ENCODE assay signal across 1 cellular context in the genomic region with DNA sequence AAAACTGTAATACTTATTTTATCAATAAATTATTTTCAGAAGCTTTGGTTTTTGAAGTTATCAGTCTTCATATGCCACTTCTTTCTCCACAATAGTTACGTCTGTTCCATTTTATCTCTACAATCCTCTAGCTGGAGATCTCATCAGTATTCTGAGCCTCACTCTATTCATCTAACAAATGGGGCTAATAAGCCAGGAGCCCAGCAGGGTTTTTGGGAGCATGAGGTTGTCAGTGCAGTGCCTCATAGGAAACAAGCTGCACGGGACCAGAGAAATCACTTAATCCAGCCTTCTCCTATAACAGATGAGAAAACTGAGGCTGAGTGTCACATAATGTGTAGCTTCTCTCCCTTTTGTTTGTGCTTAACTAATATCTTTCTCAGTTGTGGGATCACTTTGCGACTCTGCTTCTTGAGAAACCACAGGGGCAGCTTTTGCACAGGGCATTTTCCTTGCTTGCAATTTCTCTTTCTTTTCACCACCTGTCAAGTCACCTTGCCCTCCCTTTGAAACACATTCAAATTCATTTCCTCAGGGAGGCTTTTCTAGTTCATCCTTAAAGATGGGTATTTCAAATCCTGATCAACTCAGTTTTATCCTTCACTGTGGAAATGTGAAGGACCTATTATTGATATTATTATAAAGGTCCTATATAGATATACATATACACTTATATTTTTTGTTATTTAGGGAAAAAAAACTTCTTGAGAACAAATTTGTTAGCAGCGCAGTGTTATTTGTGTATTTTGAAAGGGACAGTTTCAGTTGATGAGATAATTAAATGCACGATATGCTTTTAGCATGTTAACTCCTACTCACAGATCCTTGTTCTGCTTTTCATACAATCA.
TF ChIP-seq lines count a peak whose summit lies in the region.

No MANE protein-coding gene starts in this region.

TF ChIP-seq in GM12878, 131 proteins besides CTCF, POLR2A, EP300 and RAD21 (continued from another document and continues in another):
- TF ChIP-seq, protein P1, sequence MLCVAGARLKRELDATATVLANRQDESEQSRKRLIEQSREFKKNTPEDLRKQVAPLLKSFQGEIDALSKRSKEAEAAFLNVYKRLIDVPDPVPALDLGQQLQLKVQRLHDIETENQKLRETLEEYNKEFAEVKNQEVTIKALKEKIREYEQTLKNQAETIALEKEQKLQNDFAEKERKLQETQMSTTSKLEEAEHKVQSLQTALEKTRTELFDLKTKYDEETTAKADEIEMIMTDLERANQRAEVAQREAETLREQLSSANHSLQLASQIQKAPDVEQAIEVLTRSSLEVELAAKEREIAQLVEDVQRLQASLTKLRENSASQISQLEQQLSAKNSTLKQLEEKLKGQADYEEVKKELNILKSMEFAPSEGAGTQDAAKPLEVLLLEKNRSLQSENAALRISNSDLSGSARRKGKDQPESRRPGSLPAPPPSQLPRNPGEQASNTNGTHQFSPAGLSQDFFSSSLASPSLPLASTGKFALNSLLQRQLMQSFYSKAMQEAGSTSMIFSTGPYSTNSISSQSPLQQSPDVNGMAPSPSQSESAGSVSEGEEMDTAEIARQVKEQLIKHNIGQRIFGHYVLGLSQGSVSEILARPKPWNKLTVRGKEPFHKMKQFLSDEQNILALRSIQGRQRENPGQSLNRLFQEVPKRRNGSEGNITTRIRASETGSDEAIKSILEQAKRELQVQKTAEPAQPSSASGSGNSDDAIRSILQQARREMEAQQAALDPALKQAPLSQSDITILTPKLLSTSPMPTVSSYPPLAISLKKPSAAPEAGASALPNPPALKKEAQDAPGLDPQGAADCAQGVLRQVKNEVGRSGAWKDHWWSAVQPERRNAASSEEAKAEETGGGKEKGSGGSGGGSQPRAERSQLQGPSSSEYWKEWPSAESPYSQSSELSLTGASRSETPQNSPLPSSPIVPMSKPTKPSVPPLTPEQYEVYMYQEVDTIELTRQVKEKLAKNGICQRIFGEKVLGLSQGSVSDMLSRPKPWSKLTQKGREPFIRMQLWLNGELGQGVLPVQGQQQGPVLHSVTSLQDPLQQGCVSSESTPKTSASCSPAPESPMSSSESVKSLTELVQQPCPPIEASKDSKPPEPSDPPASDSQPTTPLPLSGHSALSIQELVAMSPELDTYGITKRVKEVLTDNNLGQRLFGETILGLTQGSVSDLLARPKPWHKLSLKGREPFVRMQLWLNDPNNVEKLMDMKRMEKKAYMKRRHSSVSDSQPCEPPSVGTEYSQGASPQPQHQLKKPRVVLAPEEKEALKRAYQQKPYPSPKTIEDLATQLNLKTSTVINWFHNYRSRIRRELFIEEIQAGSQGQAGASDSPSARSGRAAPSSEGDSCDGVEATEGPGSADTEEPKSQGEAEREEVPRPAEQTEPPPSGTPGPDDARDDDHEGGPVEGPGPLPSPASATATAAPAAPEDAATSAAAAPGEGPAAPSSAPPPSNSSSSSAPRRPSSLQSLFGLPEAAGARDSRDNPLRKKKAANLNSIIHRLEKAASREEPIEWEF (IDR thresholded peaks at IDR 0.05; ENCODE audit: insufficient replicate concordance, low read depth, low read length), result peak; percentile 78
- TF ChIP-seq SIN3A (IDR thresholded peaks at IDR 0.05; ENCODE audit: low read depth, low read length), result no peak
- TF ChIP-seq MTA3 (IDR thresholded peaks at IDR 0.05; ENCODE audit: borderline replicate concordance, low read length), result no peak
- peak; percentile 13; the same call in 1 of the 2 replicates for TF ChIP-seq ZNF384 (IDR thresholded peaks at IDR 0.05; ENCODE audit: borderline replicate concordance, low read depth, low read length)
- TF ChIP-seq NFYA (IDR thresholded peaks at IDR 0.05; ENCODE audit: borderline replicate concordance, low read depth, low read length), result no peak
- TF ChIP-seq, protein P2, sequence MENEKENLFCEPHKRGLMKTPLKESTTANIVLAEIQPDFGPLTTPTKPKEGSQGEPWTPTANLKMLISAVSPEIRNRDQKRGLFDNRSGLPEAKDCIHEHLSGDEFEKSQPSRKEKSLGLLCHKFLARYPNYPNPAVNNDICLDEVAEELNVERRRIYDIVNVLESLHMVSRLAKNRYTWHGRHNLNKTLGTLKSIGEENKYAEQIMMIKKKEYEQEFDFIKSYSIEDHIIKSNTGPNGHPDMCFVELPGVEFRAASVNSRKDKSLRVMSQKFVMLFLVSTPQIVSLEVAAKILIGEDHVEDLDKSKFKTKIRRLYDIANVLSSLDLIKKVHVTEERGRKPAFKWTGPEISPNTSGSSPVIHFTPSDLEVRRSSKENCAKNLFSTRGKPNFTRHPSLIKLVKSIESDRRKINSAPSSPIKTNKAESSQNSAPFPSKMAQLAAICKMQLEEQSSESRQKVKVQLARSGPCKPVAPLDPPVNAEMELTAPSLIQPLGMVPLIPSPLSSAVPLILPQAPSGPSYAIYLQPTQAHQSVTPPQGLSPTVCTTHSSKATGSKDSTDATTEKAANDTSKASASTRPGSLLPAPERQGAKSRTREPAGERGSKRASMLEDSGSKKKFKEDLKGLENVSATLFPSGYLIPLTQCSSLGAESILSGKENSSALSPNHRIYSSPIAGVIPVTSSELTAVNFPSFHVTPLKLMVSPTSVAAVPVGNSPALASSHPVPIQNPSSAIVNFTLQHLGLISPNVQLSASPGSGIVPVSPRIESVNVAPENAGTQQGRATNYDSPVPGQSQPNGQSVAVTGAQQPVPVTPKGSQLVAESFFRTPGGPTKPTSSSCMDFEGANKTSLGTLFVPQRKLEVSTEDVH (IDR thresholded peaks at IDR 0.05; ENCODE audit: low read depth, partially characterized antibody), result no peak
- TF ChIP-seq FOXM1 (IDR thresholded peaks at IDR 0.05; ENCODE audit: low read depth, low read length), result peak; percentile 84; the same call in 1 of the 2 replicates
- no peak for TF ChIP-seq IRF3 (IDR thresholded peaks at IDR 0.05)
- TF ChIP-seq NFXL1 (IDR thresholded peaks at IDR 0.05; ENCODE audit: borderline replicate concordance), result no peak
- TF ChIP-seq ZNF217 (IDR thresholded peaks at IDR 0.05), result peak; percentile 59; the same call in 1 of the 2 replicates
- TF ChIP-seq MYB (IDR thresholded peaks at IDR 0.05; ENCODE audit: borderline replicate concordance, low read depth, low read length), result no peak
- no peak for TF ChIP-seq CHD4 (IDR thresholded peaks at IDR 0.05)
- TF ChIP-seq KAT2A (conservative IDR thresholded peaks at IDR 0.05; ENCODE audit: control insufficient read depth, low read depth, low read length), result no peak
- no peak for TF ChIP-seq TARDBP (IDR thresholded peaks at IDR 0.05; ENCODE audit: borderline replicate concordance)
- no peak for TF ChIP-seq PRDM15 (CRISPR knock-in tag; IDR thresholded peaks at IDR 0.05)
- TF ChIP-seq BMI1 (IDR thresholded peaks at IDR 0.05; ENCODE audit: borderline replicate concordance), result no peak
- TF ChIP-seq TCF7 (IDR thresholded peaks at IDR 0.05; ENCODE audit: borderline replicate concordance), result peak; percentile 15; the same call in 1 of the 2 replicates
- TF ChIP-seq, protein P3, sequence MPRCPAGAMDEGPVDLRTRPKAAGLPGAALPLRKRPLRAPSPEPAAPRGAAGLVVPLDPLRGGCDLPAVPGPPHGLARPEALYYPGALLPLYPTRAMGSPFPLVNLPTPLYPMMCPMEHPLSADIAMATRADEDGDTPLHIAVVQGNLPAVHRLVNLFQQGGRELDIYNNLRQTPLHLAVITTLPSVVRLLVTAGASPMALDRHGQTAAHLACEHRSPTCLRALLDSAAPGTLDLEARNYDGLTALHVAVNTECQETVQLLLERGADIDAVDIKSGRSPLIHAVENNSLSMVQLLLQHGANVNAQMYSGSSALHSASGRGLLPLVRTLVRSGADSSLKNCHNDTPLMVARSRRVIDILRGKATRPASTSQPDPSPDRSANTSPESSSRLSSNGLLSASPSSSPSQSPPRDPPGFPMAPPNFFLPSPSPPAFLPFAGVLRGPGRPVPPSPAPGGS (IDR thresholded peaks at IDR 0.05; ENCODE audit: borderline replicate concordance, insufficient read depth, low read depth, low read length, poor library complexity, severe bottlenecking), result peak; percentile 63
- TF ChIP-seq NFIC (IDR thresholded peaks at IDR 0.05; ENCODE audit: low read depth, low read length), result peak; percentile 84
- TF ChIP-seq SMC3 (IDR thresholded peaks at IDR 0.05; ENCODE audit: borderline replicate concordance, low read length), result no peak
- 0 out of 2 replicates have a peak, but pooled peaks have one; percentile 45 for TF ChIP-seq POLR2AphosphoS5 (IDR thresholded peaks at IDR 0.05; ENCODE audit: low read length)
- no peak for TF ChIP-seq IRF5 (IDR thresholded peaks at IDR 0.05; ENCODE audit: borderline replicate concordance)
- TF ChIP-seq, protein P4, sequence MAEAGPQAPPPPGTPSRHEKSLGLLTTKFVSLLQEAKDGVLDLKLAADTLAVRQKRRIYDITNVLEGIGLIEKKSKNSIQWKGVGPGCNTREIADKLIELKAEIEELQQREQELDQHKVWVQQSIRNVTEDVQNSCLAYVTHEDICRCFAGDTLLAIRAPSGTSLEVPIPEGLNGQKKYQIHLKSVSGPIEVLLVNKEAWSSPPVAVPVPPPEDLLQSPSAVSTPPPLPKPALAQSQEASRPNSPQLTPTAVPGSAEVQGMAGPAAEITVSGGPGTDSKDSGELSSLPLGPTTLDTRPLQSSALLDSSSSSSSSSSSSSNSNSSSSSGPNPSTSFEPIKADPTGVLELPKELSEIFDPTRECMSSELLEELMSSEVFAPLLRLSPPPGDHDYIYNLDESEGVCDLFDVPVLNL (IDR thresholded peaks at IDR 0.05; ENCODE audit: low read depth, low read length), result no peak
- no peak for TF ChIP-seq DPF2 (IDR thresholded peaks at IDR 0.05)
- TF ChIP-seq, protein P5, sequence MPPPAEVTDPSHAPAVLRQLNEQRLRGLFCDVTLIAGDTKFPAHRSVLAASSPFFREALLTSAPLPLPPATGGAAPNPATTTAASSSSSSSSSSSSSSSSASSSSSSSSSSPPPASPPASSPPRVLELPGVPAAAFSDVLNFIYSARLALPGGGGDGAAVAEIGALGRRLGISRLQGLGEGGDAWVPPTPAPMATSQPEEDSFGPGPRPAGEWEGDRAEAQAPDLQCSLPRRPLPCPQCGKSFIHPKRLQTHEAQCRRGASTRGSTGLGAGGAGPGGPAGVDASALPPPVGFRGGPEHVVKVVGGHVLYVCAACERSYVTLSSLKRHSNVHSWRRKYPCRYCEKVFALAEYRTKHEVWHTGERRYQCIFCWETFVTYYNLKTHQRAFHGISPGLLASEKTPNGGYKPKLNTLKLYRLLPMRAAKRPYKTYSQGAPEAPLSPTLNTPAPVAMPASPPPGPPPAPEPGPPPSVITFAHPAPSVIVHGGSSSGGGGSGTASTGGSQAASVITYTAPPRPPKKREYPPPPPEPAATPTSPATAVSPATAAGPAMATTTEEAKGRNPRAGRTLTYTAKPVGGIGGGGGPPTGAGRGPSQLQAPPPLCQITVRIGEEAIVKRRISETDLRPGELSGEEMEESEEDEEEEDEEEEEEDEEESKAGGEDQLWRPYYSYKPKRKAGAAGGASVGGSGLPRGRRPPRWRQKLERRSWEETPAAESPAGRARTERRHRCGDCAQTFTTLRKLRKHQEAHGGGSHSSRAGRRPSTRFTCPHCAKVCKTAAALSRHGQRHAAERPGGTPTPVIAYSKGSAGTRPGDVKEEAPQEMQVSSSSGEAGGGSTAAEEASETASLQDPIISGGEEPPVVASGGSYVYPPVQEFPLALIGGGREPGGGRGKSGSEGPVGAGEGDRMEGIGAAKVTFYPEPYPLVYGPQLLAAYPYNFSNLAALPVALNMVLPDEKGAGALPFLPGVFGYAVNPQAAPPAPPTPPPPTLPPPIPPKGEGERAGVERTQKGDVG (CRISPR knock-in tag; IDR thresholded peaks at IDR 0.05), result no peak
- TF ChIP-seq HCFC1 (IDR thresholded peaks at IDR 0.05; ENCODE audit: low read length), result no peak
- TF ChIP-seq BACH1 (IDR thresholded peaks at IDR 0.05; ENCODE audit: borderline replicate concordance), result no peak
- no peak for TF ChIP-seq ZZZ3 (IDR thresholded peaks at IDR 0.05; ENCODE audit: control insufficient read depth, insufficient read length, low read depth)
- no peak for TF ChIP-seq POLR2AphosphoS2 (IDR thresholded peaks at IDR 0.05; ENCODE audit: low read depth, low read length)
- TF ChIP-seq YBX1 (IDR thresholded peaks at IDR 0.05), result no peak
- peak; percentile 70; the same call in 1 of the 2 replicates for TF ChIP-seq MXI1 (IDR thresholded peaks at IDR 0.05; ENCODE audit: low read depth, low read length)
